Comparison of ENCODE assay signal across 16 cellular contexts in genomic region chr10:12504176-12504575, GRCh38.
"Had no signal": no experiment of that assay in that cellular context is flagged by ENCODE, and none has a peak within 500 bp of the region (broad histone marks: within the 10 kb centered on the region; RNA-seq: fewer than 3 reads in every experiment).

No MANE protein-coding gene starts in this region.

- H3K36me3 ChIP-seq: tibial nerve had no signal

- H3K4me1 ChIP-seq: foreskin keratinocyte had no signal

- H3K36me3 Mint-ChIP-seq: stimulated activated effector memory CD8-positive, alpha-beta T cell treated with anti-CD3 and anti-CD28 coated beads, Interleukin-12 subunit alpha, Interleukin-12 subunit beta, amount 100 ng/mL, for 72 hours had no signal

- H3K9me3 ChIP-seq: testis had no signal

- H3K4me3 Mint-ChIP-seq: naive thymus-derived CD4-positive, alpha-beta T cell; nephron progenitor cell; stimulated activated effector memory CD8-positive, alpha-beta T cell treated with anti-CD3 and anti-CD28 coated beads, Interleukin-12 subunit alpha, Interleukin-12 subunit beta, amount 100 ng/mL, for 72 hours had no signal

- DNase-seq: dermis blood vessel endothelial cell; foreskin keratinocyte; kidney glomerular epithelial cell; mammary epithelial cell; naive thymus-derived CD4-positive, alpha-beta T cell; nephron progenitor cell; right cardiac atrium; small intestine; stimulated activated CD4-positive, alpha-beta T cell treated with anti-CD3 and anti-CD28 coated beads, Interleukin-4, amount 100 ng/mL, for 1 hour; stimulated activated CD8-positive, alpha-beta memory T cell treated with anti-CD3 and anti-CD28 coated beads, Interleukin-4, amount 100 ng/mL, for 48 hours; stimulated activated naive CD8-positive, alpha-beta T cell treated with anti-CD3 and anti-CD28 coated beads, Interleukin-15, Interleukin-2, amounts not matched to agents 100 U/mL and 50 U/mL, for 24 hours; testis had no signal

- ATAC-seq: left lobe of liver; naive thymus-derived CD4-positive, alpha-beta T cell; right cardiac atrium; stimulated activated effector memory CD8-positive, alpha-beta T cell treated with anti-CD3 and anti-CD28 coated beads, Interleukin-12 subunit alpha, Interleukin-12 subunit beta, amount 100 ng/mL, for 72 hours; stimulated activated naive CD8-positive, alpha-beta T cell treated with anti-CD3 and anti-CD28 coated beads, Interleukin-15, Interleukin-2, amounts not matched to agents 100 U/mL and 50 U/mL, for 24 hours had no signal

- H3K27me3 Mint-ChIP-seq: naive thymus-derived CD4-positive, alpha-beta T cell had no signal

- H3K27me3 ChIP-seq: hepatocyte, testis, tibial nerve had no signal

- H3K27ac ChIP-seq: foreskin keratinocyte, hepatocyte, testis, tibial nerve had no signal

- H3K27ac Mint-ChIP-seq: nephron progenitor cell had no signal

- H3K4me3 ChIP-seq: hepatocyte, testis, tibial nerve had no signal

- H3K9me3 Mint-ChIP-seq: naive thymus-derived CD4-positive, alpha-beta T cell; stimulated activated effector memory CD8-positive, alpha-beta T cell treated with anti-CD3 and anti-CD28 coated beads, Interleukin-12 subunit alpha, Interleukin-12 subunit beta, amount 100 ng/mL, for 72 hours had no signal
